Comparison of ENCODE assay signal across 1 cellular context in the genomic region with DNA sequence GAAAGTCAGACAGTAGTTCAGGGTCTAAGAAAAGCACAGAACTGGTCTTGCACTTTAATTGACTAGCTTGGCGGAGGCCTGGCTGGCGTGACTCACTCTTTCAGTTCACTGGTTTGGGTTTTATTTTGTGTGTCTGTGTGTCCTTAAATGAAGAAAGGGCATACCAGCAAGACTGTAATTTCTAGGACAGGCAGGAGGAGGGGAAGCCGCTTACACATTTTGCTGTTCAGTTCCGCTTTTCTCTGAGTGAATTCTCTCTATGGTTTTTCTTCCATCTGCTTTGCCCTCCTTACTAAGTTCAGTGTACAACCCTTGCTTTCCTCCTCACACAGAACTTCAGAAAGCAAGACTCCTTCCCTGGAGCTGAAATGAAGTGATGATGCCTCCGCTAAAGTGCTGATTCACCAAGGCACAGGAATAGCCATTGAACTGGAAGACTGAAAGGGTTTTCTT.
TF ChIP-seq lines count a peak whose summit lies in the region.

No MANE protein-coding gene starts in this region.

TF ChIP-seq in GM12878, 131 proteins besides CTCF, POLR2A, EP300 and RAD21 (continued from another document):
- 0 out of 2 replicates have a peak, but pooled peaks have one; percentile 32 for TF ChIP-seq SMARCA5 (IDR thresholded peaks at IDR 0.05)
- TF ChIP-seq ZBTB11 (CRISPR knock-in tag; IDR thresholded peaks at IDR 0.05), result no peak
- TF ChIP-seq, protein P1, sequence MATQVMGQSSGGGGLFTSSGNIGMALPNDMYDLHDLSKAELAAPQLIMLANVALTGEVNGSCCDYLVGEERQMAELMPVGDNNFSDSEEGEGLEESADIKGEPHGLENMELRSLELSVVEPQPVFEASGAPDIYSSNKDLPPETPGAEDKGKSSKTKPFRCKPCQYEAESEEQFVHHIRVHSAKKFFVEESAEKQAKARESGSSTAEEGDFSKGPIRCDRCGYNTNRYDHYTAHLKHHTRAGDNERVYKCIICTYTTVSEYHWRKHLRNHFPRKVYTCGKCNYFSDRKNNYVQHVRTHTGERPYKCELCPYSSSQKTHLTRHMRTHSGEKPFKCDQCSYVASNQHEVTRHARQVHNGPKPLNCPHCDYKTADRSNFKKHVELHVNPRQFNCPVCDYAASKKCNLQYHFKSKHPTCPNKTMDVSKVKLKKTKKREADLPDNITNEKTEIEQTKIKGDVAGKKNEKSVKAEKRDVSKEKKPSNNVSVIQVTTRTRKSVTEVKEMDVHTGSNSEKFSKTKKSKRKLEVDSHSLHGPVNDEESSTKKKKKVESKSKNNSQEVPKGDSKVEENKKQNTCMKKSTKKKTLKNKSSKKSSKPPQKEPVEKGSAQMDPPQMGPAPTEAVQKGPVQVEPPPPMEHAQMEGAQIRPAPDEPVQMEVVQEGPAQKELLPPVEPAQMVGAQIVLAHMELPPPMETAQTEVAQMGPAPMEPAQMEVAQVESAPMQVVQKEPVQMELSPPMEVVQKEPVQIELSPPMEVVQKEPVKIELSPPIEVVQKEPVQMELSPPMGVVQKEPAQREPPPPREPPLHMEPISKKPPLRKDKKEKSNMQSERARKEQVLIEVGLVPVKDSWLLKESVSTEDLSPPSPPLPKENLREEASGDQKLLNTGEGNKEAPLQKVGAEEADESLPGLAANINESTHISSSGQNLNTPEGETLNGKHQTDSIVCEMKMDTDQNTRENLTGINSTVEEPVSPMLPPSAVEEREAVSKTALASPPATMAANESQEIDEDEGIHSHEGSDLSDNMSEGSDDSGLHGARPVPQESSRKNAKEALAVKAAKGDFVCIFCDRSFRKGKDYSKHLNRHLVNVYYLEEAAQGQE (IDR thresholded peaks at IDR 0.05; ENCODE audit: low read depth, low read length), result 0 out of 2 replicates have a peak, but pooled peaks have one; percentile 11
- 0 out of 2 replicates have a peak, but pooled peaks have one; percentile 29 for TF ChIP-seq CHD1 (IDR thresholded peaks at IDR 0.05; ENCODE audit: low read depth, low read length)
- TF ChIP-seq IKZF2 (IDR thresholded peaks at IDR 0.05), result peak; percentile 88 to 94
- TF ChIP-seq IRF3 (IDR thresholded peaks at IDR 0.05), result no peak
TF ChIP-seq in GM12878: peak in this region for 55.
